Comparison of ENCODE assay signal across 12 cellular contexts in the genomic region with DNA sequence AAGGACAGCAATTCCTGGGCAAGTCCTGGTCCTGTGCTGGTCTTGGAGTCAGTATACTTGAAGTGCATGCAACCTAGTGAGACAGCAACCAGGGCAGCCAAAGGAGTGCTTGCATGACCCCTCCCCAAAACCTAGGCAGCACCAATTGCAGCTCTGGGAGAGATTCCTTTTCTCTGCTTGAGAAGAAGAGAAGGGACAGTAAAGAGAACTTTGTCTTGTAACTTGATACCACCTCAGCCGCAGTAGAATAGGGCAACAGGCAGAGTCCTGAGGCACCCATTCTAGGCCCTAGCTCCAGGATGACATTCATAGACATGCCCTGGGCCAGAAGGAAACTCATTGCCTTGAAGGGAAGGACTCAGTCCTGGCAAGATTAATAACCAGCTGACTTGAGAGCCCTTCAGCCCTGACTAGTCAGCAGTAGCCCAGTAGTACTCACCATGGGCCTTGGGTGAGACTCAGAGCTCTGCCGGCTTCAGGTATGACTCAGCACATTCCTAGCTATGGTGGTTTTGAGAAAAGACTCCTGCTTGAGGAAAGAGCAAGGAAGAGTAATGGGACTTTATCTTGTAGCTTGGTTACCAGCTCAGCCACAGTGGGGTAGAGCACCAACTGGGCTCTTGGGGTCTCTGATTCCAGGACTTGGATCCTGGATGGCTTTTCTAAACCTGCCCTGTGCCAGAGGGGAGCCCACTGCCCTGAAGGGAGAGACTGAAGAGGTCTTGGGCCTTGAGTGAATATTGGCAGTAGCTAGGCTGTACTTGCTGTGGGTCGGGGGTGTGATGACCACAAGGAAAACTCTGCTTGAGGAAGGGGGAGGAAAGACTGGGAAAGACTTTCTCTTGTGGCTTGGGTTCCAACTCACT. TPM values are rescaled to one million over a fixed set of nuclear protein-coding genes. Genes with fewer than 3 reads are reported as not detected.
A peak's percentile ranks its signal among the peaks of the same experiment; 100 is the strongest.
DNase-seq lines count a peak whose midpoint lies in the region; TF ChIP-seq lines count a peak whose summit lies in the region.
"Had no signal": no experiment of that assay in that cellular context is flagged by ENCODE, and none has a peak within 500 bp of the region (broad histone marks: within the 10 kb centered on the region; RNA-seq: fewer than 3 reads in every experiment).

No MANE protein-coding gene starts in this region.

- H3K27ac Mint-ChIP-seq in nephron progenitor cell: peak overlapping the region; percentile 31
- H3K27ac Mint-ChIP-seq: activated naive CD4-positive, alpha-beta T cell treated with anti-CD3 and anti-CD28 coated beads, Interleukin-2, amount 50 U/mL, for 24 hours had no signal

- no peaks in the 10 kb centered on the region for H3K27me3 ChIP-seq in BE2C

- no peaks in the 10 kb centered on the region for H3K36me3 Mint-ChIP-seq in nephron progenitor cell (ENCODE audit: low read depth)
- H3K36me3 Mint-ChIP-seq: activated naive CD4-positive, alpha-beta T cell treated with anti-CD3 and anti-CD28 coated beads, Interleukin-2, amount 50 U/mL, for 24 hours had no signal

- peaks cover 45% of the 10 kb centered on the region for H3K4me1 Mint-ChIP-seq in nephron progenitor cell
- H3K4me1 Mint-ChIP-seq: activated naive CD4-positive, alpha-beta T cell treated with anti-CD3 and anti-CD28 coated beads, Interleukin-2, amount 50 U/mL, for 24 hours had no signal

- TF ChIP-seq CTCF in choroid plexus epithelial cell (conservative IDR thresholded peaks at IDR 0.05; ENCODE audit: low read depth, low read length): no peak
- TF ChIP-seq CTCF in nephron progenitor cell (IDR thresholded peaks at IDR 0.05): no peak
- no peak for TF ChIP-seq CTCF in BE2C (IDR thresholded peaks at IDR 0.05; ENCODE audit: low read depth, low read length)

- H3K4me3 ChIP-seq in choroid plexus epithelial cell (ENCODE audit: low read depth, low read length): no peak overlapping the region
- no peak overlapping the region for H3K4me3 ChIP-seq in BE2C (ENCODE audit: low read depth, low read length)

- no peaks in the 10 kb centered on the region for H3K4me1 ChIP-seq in BE2C

- H3K9me3 ChIP-seq in BE2C: no peaks in the 10 kb centered on the region

- H3K9me3 Mint-ChIP-seq in nephron progenitor cell: peaks cover 16% of the 10 kb centered on the region
- H3K9me3 Mint-ChIP-seq: activated naive CD4-positive, alpha-beta T cell treated with anti-CD3 and anti-CD28 coated beads, Interleukin-2, amount 50 U/mL, for 24 hours had no signal

- no peaks in the 10 kb centered on the region for H3K36me3 ChIP-seq in BE2C

- peak; percentile 88 for DNase-seq in ELF-1 (ENCODE audit: low read depth, low spot score)
- DNase-seq in KBM-7: peak; percentile 23
- DNase-seq in choroid plexus epithelial cell (ENCODE audit: low read depth): peak; percentile 85
- DNase-seq in nephron progenitor cell: peak; percentile 2
- no peak for DNase-seq in BE2C
- no peak for DNase-seq in D341Med (ENCODE audit: low spot score)
- DNase-seq in stimulated activated CD4-positive, alpha-beta T cell treated with anti-CD3 and anti-CD28 coated beads, Interleukin-15, amount 100 ng/mL, for 24 hours: no peak
- DNase-seq in superior temporal gyrus (ENCODE audit: extremely low spot score): no peak
- DNase-seq: left cardiac atrium; SHP77 treated with DMSO at 0.1 percent for 48 hours; stimulated activated CD4-positive, alpha-beta T cell treated with anti-CD3 and anti-CD28 coated beads, Interleukin-1b, Interleukin-23, amount 100 ng/mL, for 48 hours had no signal

- H3K27me3 Mint-ChIP-seq in nephron progenitor cell (ENCODE audit: low read depth, poor library complexity): no peaks in the 10 kb centered on the region

- in situ Hi-C loops in KBM-7 (cut with MboI; ENCODE audit: low pct_unique_long_range_greater_than_20kb, low sequenced_read_pairs): no loop called here

- no peak overlapping the region for H3K4me3 Mint-ChIP-seq in nephron progenitor cell
- H3K4me3 Mint-ChIP-seq: activated naive CD4-positive, alpha-beta T cell treated with anti-CD3 and anti-CD28 coated beads, Interleukin-2, amount 50 U/mL, for 24 hours had no signal

RNA-seq across cellular contexts. Expression of gene ACADM, which starts 51.7 kb away (rescaled TPM):
- 17.3 TPM for polyA plus RNA-seq in BE2C (2012; ENCODE audit: insufficient read depth, insufficient read length, low read depth)

Comparison
In these comparisons a context has a peak if more than half of its experiments do, and no peak if none do; other contexts are left out.
1. DNase-seq: peak in ELF-1 (single experiment), KBM-7 (single experiment), choroid plexus epithelial cell (single experiment) and nephron progenitor cell (single experiment); none in BE2C (single experiment), D341Med (single experiment), stimulated activated CD4-positive, alpha-beta T cell treated with anti-CD3 and anti-CD28 coated beads, Interleukin-15, amount 100 ng/mL, for 24 hours (single experiment) and superior temporal gyrus (single experiment).